Comparison of ENCODE assay signal across 18 cellular contexts in the genomic region with DNA sequence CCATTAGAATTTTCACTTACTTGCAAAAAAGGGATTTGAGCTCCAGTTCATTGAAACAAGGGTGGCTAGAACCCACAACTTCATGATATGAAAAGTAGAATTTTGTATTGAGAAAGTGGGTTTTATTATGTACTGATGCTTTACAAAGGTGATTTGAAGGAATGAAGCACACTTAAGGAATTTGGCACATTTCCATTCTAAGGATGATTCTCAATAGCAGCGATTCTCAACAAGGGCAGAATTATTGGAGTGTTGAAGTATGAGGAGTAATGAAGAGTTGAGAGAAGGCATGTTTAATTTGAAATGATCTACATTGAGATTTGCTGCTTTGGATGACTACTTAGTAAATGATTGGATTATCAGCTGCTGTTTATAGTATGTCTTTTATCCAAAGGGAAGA. TPM values are rescaled to one million over a fixed set of nuclear protein-coding genes. Genes with fewer than 3 reads are reported as not detected.
DNase-seq lines count a peak whose midpoint lies in the region; ATAC-seq, FAIRE-seq and TF ChIP-seq lines count a peak whose summit lies in the region.
"Had no signal": no experiment of that assay in that cellular context is flagged by ENCODE, and none has a peak within 500 bp of the region (broad histone marks: within the 10 kb centered on the region; RNA-seq: fewer than 3 reads in every experiment).

No MANE protein-coding gene starts in this region.

- H3K4me3 Mint-ChIP-seq in WTC11 = no peak overlapping the region

- ATAC-seq in WTC11 (no peak), pancreas (no peak), GM19397 (IDR thresholded peaks at IDR 0.05; ENCODE audit: unreplicated experiment) (no peak)
- ATAC-seq: Right ventricle myocardium inferior had no signal

- H3K27me3 Mint-ChIP-seq in WTC11 (ENCODE audit: low read depth) = no peaks in the 10 kb centered on the region

- CTCF ChIA-PET in WTC11 (lab: Charles Lee) = no interaction called here

- 77 to 89% (median 85%) methylated on average over 1 of the region's 1 CpG for WGBS in adrenal gland, 4 donors
- WGBS in pancreas, 2 donors = 83 to 87% methylated on average over 1 of the region's 1 CpG

- intact Hi-C loops in adrenal gland (cut with DNase I) (no loop called here), pancreas (cut with DNase I) (no loop called here)

- peaks cover 42% of the 10 kb centered on the region for H3K4me1 Mint-ChIP-seq in WTC11

- no peaks in the 10 kb centered on the region for H3K27me3 ChIP-seq in adrenal gland
- no peaks in the 10 kb centered on the region for H3K27me3 ChIP-seq in pancreas

- H3K9me3 ChIP-seq in adrenal gland (replicated peaks in 1 of 3) (no peaks in the 10 kb centered on the region), pancreas (no peaks in the 10 kb centered on the region)

- no peak for TF ChIP-seq POLR2A in adrenal gland (IDR thresholded peaks at IDR 0.05)

- POLR2A ChIA-PET in WTC11 (lab: Charles Lee) = no interaction called here

- peaks cover 4% of the 10 kb centered on the region for H3K9me3 Mint-ChIP-seq in WTC11

- FAIRE-seq in pancreas (lab: Jason Lieb, UNC) = no peak
- FAIRE-seq: GM12891, GM19239 had no signal

- DNase-seq in NCI-H82 (lab: John Stamatoyannopoulos, UW) (peak; percentile 6), NCI-H82 treated with DMSO at 0.1 percent for 48 hours (lab: John Stamatoyannopoulos, UW; ENCODE audit: unreplicated experiment) (no peak), WTC11 (ENCODE audit: low spot score) (no peak), epithelial cell of esophagus (ENCODE audit: low read depth) (peak; percentile 49), renal cortical epithelial cell (ENCODE audit: low read depth) (peak; percentile 65), adrenal gland (no peak), pancreas (no peak)
- DNase-seq: C1 segment of cervical spinal cord, DMS153, NCI-H2081, NCI-H345, NCI-H69, PC-9 had no signal

- 0 out of 2 replicates have a peak overlapping the region, but pooled peaks have one; percentile 89 for H3K27ac Mint-ChIP-seq in WTC11

- H3K4me3 ChIP-seq in epithelial cell of esophagus (ENCODE audit: low read length) = no peak overlapping the region
- H3K4me3 ChIP-seq in adrenal gland = no peak overlapping the region
- H3K4me3 ChIP-seq in pancreas = no peak overlapping the region
- H3K4me3 ChIP-seq: PC-9, SK-N-MC had no signal

- peaks cover 23% of the 10 kb centered on the region for H3K36me3 Mint-ChIP-seq in WTC11

- no peaks in the 10 kb centered on the region for H3K36me3 ChIP-seq in adrenal gland (replicated peaks in 1 of 2)
- H3K36me3 ChIP-seq in pancreas = no peaks in the 10 kb centered on the region

- H3K4me1 ChIP-seq in adrenal gland (replicated peaks in 1 of 2) (no peaks in the 10 kb centered on the region), pancreas (peaks cover 0 to 5% (median 0%) of the 10 kb centered on the region in 3 donors)

- H3K27ac ChIP-seq in adrenal gland = no peak overlapping the region
- H3K27ac ChIP-seq in pancreas = no peak overlapping the region
- H3K27ac ChIP-seq: PC-9 had no signal

- TF ChIP-seq CTCF in WTC11 (IDR thresholded peaks at IDR 0.05) = no peak
- no peak for TF ChIP-seq CTCF in epithelial cell of esophagus (IDR thresholded peaks at IDR 0.05; ENCODE audit: insufficient read depth, low read depth, low read length, missing control alignments)
- no peak for TF ChIP-seq CTCF in adrenal gland (IDR thresholded peaks at IDR 0.05)
- no peak for TF ChIP-seq CTCF in pancreas (IDR thresholded peaks at IDR 0.05)

TF ChIP-seq in WTC11, 78 proteins besides CTCF, POLR2A, EP300 and RAD21 (continues in another document):
- TF ChIP-seq ZNF219 (CRISPR knock-in tag; IDR thresholded peaks at IDR 0.05; ENCODE audit: borderline replicate concordance) (no peak), JAZF1 (CRISPR knock-in tag; IDR thresholded peaks at IDR 0.05) (no peak), ZNF138 (CRISPR knock-in tag; conservative IDR thresholded peaks at IDR 0.05) (no peak), AFF4 (CRISPR knock-in tag; IDR thresholded peaks at IDR 0.05; ENCODE audit: borderline replicate concordance) (no peak), GTF2I (CRISPR knock-in tag; conservative IDR thresholded peaks at IDR 0.05) (no peak), GABPB1 (CRISPR knock-in tag; IDR thresholded peaks at IDR 0.05) (no peak), JUN (CRISPR knock-in tag; IDR thresholded peaks at IDR 0.05) (no peak), ELF4 (CRISPR knock-in tag; IDR thresholded peaks at IDR 0.05; ENCODE audit: low read depth) (no peak), ZNF416 (CRISPR knock-in tag; IDR thresholded peaks at IDR 0.05) (no peak), MXD4 (CRISPR knock-in tag; IDR thresholded peaks at IDR 0.05; ENCODE audit: borderline replicate concordance) (no peak), HMGA2 (CRISPR knock-in tag; IDR thresholded peaks at IDR 0.05) (no peak), IRF2 (CRISPR knock-in tag; IDR thresholded peaks at IDR 0.05; ENCODE audit: borderline replicate concordance, low read depth) (no peak), MAX (CRISPR knock-in tag; IDR thresholded peaks at IDR 0.05) (no peak)
- TF ChIP-seq, protein P1, sequence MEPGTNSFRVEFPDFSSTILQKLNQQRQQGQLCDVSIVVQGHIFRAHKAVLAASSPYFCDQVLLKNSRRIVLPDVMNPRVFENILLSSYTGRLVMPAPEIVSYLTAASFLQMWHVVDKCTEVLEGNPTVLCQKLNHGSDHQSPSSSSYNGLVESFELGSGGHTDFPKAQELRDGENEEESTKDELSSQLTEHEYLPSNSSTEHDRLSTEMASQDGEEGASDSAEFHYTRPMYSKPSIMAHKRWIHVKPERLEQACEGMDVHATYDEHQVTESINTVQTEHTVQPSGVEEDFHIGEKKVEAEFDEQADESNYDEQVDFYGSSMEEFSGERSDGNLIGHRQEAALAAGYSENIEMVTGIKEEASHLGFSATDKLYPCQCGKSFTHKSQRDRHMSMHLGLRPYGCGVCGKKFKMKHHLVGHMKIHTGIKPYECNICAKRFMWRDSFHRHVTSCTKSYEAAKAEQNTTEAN (CRISPR knock-in tag; IDR thresholded peaks at IDR 0.05) = no peak
- TF ChIP-seq, protein P2, sequence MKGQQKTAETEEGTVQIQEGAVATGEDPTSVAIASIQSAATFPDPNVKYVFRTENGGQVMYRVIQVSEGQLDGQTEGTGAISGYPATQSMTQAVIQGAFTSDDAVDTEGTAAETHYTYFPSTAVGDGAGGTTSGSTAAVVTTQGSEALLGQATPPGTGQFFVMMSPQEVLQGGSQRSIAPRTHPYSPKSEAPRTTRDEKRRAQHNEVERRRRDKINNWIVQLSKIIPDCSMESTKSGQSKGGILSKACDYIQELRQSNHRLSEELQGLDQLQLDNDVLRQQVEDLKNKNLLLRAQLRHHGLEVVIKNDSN (CRISPR knock-in tag; IDR thresholded peaks at IDR 0.05) = no peak

RNA-seq across cellular contexts. Expression of gene FNBP1L, which starts 54.6 kb away (rescaled TPM):
- 79.1 to 81.8 TPM (median 79.6 TPM) in 3 replicates for total RNA-seq in WTC11 (2021)
- total RNA-seq in renal cortical epithelial cell = 61.0 and 122 TPM in 2 replicates
- total RNA-seq in adrenal gland = 10 to 100 TPM in 7 of 8 donors, 1 to 10 TPM in 1; 6.1 to 21.0 (median 14.3) TPM
- polyA plus RNA-seq in adrenal gland = 10 to 100 TPM in 2 of 3 donors, 1 to 10 TPM in 1; 7.3 to 21.4 (median 11.3) TPM
- total RNA-seq in pancreas = 10 to 100 TPM; 10.9 to 32.4 (median 16.0) TPM
- 10 to 100 TPM; 10.1 to 18.8 TPM for polyA plus RNA-seq in pancreas

Comparison
In these comparisons a context has a peak if more than half of its experiments do, and no peak if none do; other contexts are left out.
1. DNase-seq: peak in NCI-H82 (single experiment), epithelial cell of esophagus (single experiment) and renal cortical epithelial cell (single experiment); none in NCI-H82 treated with DMSO at 0.1 percent for 48 hours (single experiment), WTC11 (single experiment), adrenal gland (0 of 7) and pancreas (0 of 6).